Comparison of ENCODE assay signal across 12 cellular contexts in genomic region chr4:168796362-168797106, GRCh38.
DNase-seq lines count a peak whose midpoint lies in the region; ATAC-seq and TF ChIP-seq lines count a peak whose summit lies in the region.
"Had no signal": no experiment of that assay in that cellular context is flagged by ENCODE, and none has a peak within 500 bp of the region (broad histone marks: within the 10 kb centered on the region; RNA-seq: fewer than 3 reads in every experiment).

No MANE protein-coding gene starts in this region.

- H3K4me1 ChIP-seq in heart right ventricle = peaks cover 0 to 46% (median 15%) of the 10 kb centered on the region in 9 donors
- H3K4me1 ChIP-seq in tibial nerve = peaks cover 0 to 12% (median 0%) of the 10 kb centered on the region in 4 donors

- H3K4me3 ChIP-seq in SK-N-MC = peak overlapping the region; percentile 66; the same call in 1 of the 2 replicates
- H3K4me3 ChIP-seq in heart right ventricle = no peak overlapping the region
- H3K4me3 ChIP-seq in tibial nerve = no peak overlapping the region
- H3K4me3 ChIP-seq: suprapubic skin had no signal

- no peak for TF ChIP-seq CTCF in heart right ventricle (IDR thresholded peaks at IDR 0.05)
- TF ChIP-seq CTCF in tibial nerve (IDR thresholded peaks at IDR 0.05) = no peak

- POLR2A ChIA-PET in activated CD4-positive, alpha-beta T cell treated with anti-CD3 and anti-CD28 coated beads for 36 hours (lab: Charles Lee) = no interaction called here

- no peak overlapping the region for H3K27ac Mint-ChIP-seq in activated CD4-positive, alpha-beta T cell treated with anti-CD3 and anti-CD28 coated beads for 36 hours
- no peak overlapping the region for H3K27ac Mint-ChIP-seq in immature natural killer cell

- ATAC-seq in heart right ventricle (peak in 6 of 8 donors; percentile 55 to 87 (median 79)), GM21576 (IDR thresholded peaks at IDR 0.05; ENCODE audit: unreplicated experiment) (no peak)
- no peak for ATAC-seq in activated CD4-positive, alpha-beta T cell treated with anti-CD3 and anti-CD28 coated beads for 36 hours

- H3K9me3 Mint-ChIP-seq in activated CD4-positive, alpha-beta T cell treated with anti-CD3 and anti-CD28 coated beads for 36 hours (ENCODE audit: low read depth) = no peaks in the 10 kb centered on the region
- no peaks in the 10 kb centered on the region for H3K9me3 Mint-ChIP-seq in immature natural killer cell
- H3K9me3 Mint-ChIP-seq: central memory CD8-positive, alpha-beta T cell had no signal

- DNase-seq in GM03348 (ENCODE audit: low spot score) (peak; percentile 41), SK-N-MC (ENCODE audit: low read depth, low spot score) (no peak), heart right ventricle (no peak), renal cortical epithelial cell (ENCODE audit: low read depth) (peak; percentile 89), immature natural killer cell (no peak), tibial nerve (ENCODE audit: low spot score in 2 of 2) (no peak)
- DNase-seq in activated CD4-positive, alpha-beta T cell treated with anti-CD3 and anti-CD28 coated beads for 36 hours = no peak
- DNase-seq: activated CD8-positive, alpha-beta memory T cell treated with anti-CD3 and anti-CD28 coated beads for 24 hours; DMS79 treated with DMSO at 0.1 percent for 48 hours had no signal

- H3K27me3 ChIP-seq in heart right ventricle (no peaks in the 10 kb centered on the region), tibial nerve (no peaks in the 10 kb centered on the region)
- H3K27me3 ChIP-seq: suprapubic skin had no signal

- H3K36me3 ChIP-seq in SK-N-MC (ENCODE audit: insufficient read depth, low read length) (no peaks in the 10 kb centered on the region), heart right ventricle (no peaks in the 10 kb centered on the region), tibial nerve (no peaks in the 10 kb centered on the region)
- H3K36me3 ChIP-seq: suprapubic skin had no signal

- no peaks in the 10 kb centered on the region for H3K36me3 Mint-ChIP-seq in activated CD4-positive, alpha-beta T cell treated with anti-CD3 and anti-CD28 coated beads for 36 hours (ENCODE audit: low read depth)
- H3K36me3 Mint-ChIP-seq in immature natural killer cell = no peaks in the 10 kb centered on the region

- no peak overlapping the region for H3K4me3 Mint-ChIP-seq in activated CD4-positive, alpha-beta T cell treated with anti-CD3 and anti-CD28 coated beads for 36 hours
- no peak overlapping the region for H3K4me3 Mint-ChIP-seq in immature natural killer cell
- H3K4me3 Mint-ChIP-seq: central memory CD8-positive, alpha-beta T cell had no signal

- CTCF ChIA-PET in activated CD4-positive, alpha-beta T cell treated with anti-CD3 and anti-CD28 coated beads for 36 hours (lab: Charles Lee) = no interaction called here

- no peak for TF ChIP-seq EP300 in tibial nerve (IDR thresholded peaks at IDR 0.05)

- 50 to 60% methylated on average over 5 of the region's 5 CpGs for WGBS in heart right ventricle, 2 donors
- WGBS in tibial nerve, 2 donors = 81% methylated on average over 5 of the region's 5 CpGs

- H3K27ac ChIP-seq in SK-N-MC (peak overlapping the region; percentile 79), heart right ventricle (peak overlapping the region; percentile 8 to 64 (median 43)), tibial nerve (peak overlapping the region in 1 of 4 donors; percentile 6)
- H3K27ac ChIP-seq: suprapubic skin had no signal

- peak overlapping the region; percentile 3 for H3K9ac ChIP-seq in SK-N-MC (ENCODE audit: insufficient read length)

- no peaks in the 10 kb centered on the region for H3K27me3 Mint-ChIP-seq in activated CD4-positive, alpha-beta T cell treated with anti-CD3 and anti-CD28 coated beads for 36 hours
- H3K27me3 Mint-ChIP-seq in immature natural killer cell (ENCODE audit: low read depth in 3 of 3) = peaks cover 2 to 10% (median 5%) of the 10 kb centered on the region in 3 donors

- H3K9me3 ChIP-seq in SK-N-MC (ENCODE audit: low read depth, low read length) (no peaks in the 10 kb centered on the region), heart right ventricle (no peaks in the 10 kb centered on the region), tibial nerve (no peaks in the 10 kb centered on the region)
- H3K9me3 ChIP-seq: suprapubic skin had no signal

- no peak for TF ChIP-seq POLR2A in tibial nerve (IDR thresholded peaks at IDR 0.05)

- intact Hi-C loops in heart right ventricle (cut with DNase I) = no loop called here
- intact Hi-C loops in activated CD4-positive, alpha-beta T cell treated with anti-CD3 and anti-CD28 coated beads for 36 hours (cut with DNase I, micrococcal nuclease) = no loop called here

- no peaks in the 10 kb centered on the region for H3K4me1 Mint-ChIP-seq in activated CD4-positive, alpha-beta T cell treated with anti-CD3 and anti-CD28 coated beads for 36 hours
- H3K4me1 Mint-ChIP-seq in immature natural killer cell = no peaks in the 10 kb centered on the region
- H3K4me1 Mint-ChIP-seq: central memory CD8-positive, alpha-beta T cell had no signal

Comparison
In these comparisons a context has a peak if more than half of its experiments do, and no peak if none do; other contexts are left out.
1. DNase-seq: peak in GM03348 (single experiment) and renal cortical epithelial cell (single experiment); none in SK-N-MC (single experiment), heart right ventricle (0 of 2), activated CD4-positive, alpha-beta T cell treated with anti-CD3 and anti-CD28 coated beads for 36 hours (single experiment), immature natural killer cell (0 of 3) and tibial nerve (0 of 2).
2. ATAC-seq: peak in heart right ventricle (6 of 8); none in GM21576 (single experiment) and activated CD4-positive, alpha-beta T cell treated with anti-CD3 and anti-CD28 coated beads for 36 hours (single experiment).